Comparison of ENCODE assay signal across 10 cellular contexts in genomic region chrX:12843668-12844279, GRCh38. TPM values are rescaled to one million over a fixed set of nuclear protein-coding genes. Genes with fewer than 3 reads are reported as not detected.
DNase-seq lines count a peak whose midpoint lies in the region; ATAC-seq, FAIRE-seq and TF ChIP-seq lines count a peak whose summit lies in the region.
"Had no signal": no experiment of that assay in that cellular context is flagged by ENCODE, and none has a peak within 500 bp of the region (broad histone marks: within the 10 kb centered on the region; RNA-seq: fewer than 3 reads in every experiment).

No MANE protein-coding gene starts in this region.

- H3K27ac ChIP-seq in effector memory CD4-positive, alpha-beta T cell (ENCODE audit: insufficient read depth, low read length, poor library complexity, severe bottlenecking): no peak overlapping the region
- no peak overlapping the region for H3K27ac ChIP-seq in breast epithelium

- no peak for DNase-seq in effector memory CD4-positive, alpha-beta T cell
- DNase-seq in RCC 7860 (ENCODE audit: low spot score) (no peak), NCI-H2029 treated with DMSO at 0.1 percent for 48 hours (lab: John Stamatoyannopoulos, UW) (no peak), breast epithelium (ENCODE audit: low spot score in 2 of 2) (no peak), DMS153 (lab: John Stamatoyannopoulos, UW) (no peak)
- DNase-seq: NCI-H69 had no signal

- FAIRE-seq in RCC 7860 (lab: Jason Lieb, UNC): no peak

- H3K27me3 ChIP-seq in effector memory CD4-positive, alpha-beta T cell (replicated peaks; ENCODE audit: control insufficient read depth, insufficient read depth, low read length, poor library complexity, severe bottlenecking): no peaks in the 10 kb centered on the region
- H3K27me3 ChIP-seq in breast epithelium: peaks cover 0 to 29% of the 10 kb centered on the region in 2 donors

- H3K9me3 ChIP-seq in effector memory CD4-positive, alpha-beta T cell (ENCODE audit: control insufficient read depth, low read length): no peaks in the 10 kb centered on the region
- peaks cover 0 to 3% of the 10 kb centered on the region in 2 donors for H3K9me3 ChIP-seq in breast epithelium

- no peak for TF ChIP-seq CTCF in breast epithelium (IDR thresholded peaks at IDR 0.05)

- H3K4me3 ChIP-seq in effector memory CD4-positive, alpha-beta T cell (ENCODE audit: insufficient read depth, low read depth, low read length, poor library complexity, severe bottlenecking): peak overlapping the region; percentile 5
- no peak overlapping the region for H3K4me3 ChIP-seq in breast epithelium

- intact Hi-C loops in breast epithelium (cut with DNase I; ENCODE audit: low total_unique reads): no loop called here

- peak; percentile 74 for ATAC-seq in GM18508 (IDR thresholded peaks at IDR 0.05; ENCODE audit: insufficient read depth, unreplicated experiment)
- peak; percentile 87 for ATAC-seq in GM21360 (IDR thresholded peaks at IDR 0.05; ENCODE audit: unreplicated experiment)
- peak; percentile 89 for ATAC-seq in HG03159 (IDR thresholded peaks at IDR 0.05; ENCODE audit: unreplicated experiment)

- no peaks in the 10 kb centered on the region for H3K36me3 ChIP-seq in effector memory CD4-positive, alpha-beta T cell (ENCODE audit: control insufficient read depth, insufficient read depth, low read length)
- H3K36me3 ChIP-seq in breast epithelium: no peaks in the 10 kb centered on the region

- TF ChIP-seq POLR2A in breast epithelium (IDR thresholded peaks at IDR 0.05): no peak

- no peaks in the 10 kb centered on the region for H3K4me1 ChIP-seq in effector memory CD4-positive, alpha-beta T cell (ENCODE audit: control insufficient read depth, insufficient read depth, low read length, poor library complexity, severe bottlenecking)
- no peaks in the 10 kb centered on the region for H3K4me1 ChIP-seq in breast epithelium

RNA-seq across cellular contexts. Expression of gene TLR7, which starts 23.1 kb away (rescaled TPM):
- 1 to 10 TPM in 2 of 3 donors, under 1 TPM in 1; 0.98 to 2.3 (median 1.3) TPM for total RNA-seq in breast epithelium
- total RNA-seq: myocyte had no signal

RNA-seq across cellular contexts. Expression of gene PRPS2, which starts 52.6 kb away (rescaled TPM):
- total RNA-seq in breast epithelium: 10 to 100 TPM; 25.0 to 54.4 (median 25.9) TPM
